31 cellular contexts compared by ENCODE assay signal in the genomic region with DNA sequence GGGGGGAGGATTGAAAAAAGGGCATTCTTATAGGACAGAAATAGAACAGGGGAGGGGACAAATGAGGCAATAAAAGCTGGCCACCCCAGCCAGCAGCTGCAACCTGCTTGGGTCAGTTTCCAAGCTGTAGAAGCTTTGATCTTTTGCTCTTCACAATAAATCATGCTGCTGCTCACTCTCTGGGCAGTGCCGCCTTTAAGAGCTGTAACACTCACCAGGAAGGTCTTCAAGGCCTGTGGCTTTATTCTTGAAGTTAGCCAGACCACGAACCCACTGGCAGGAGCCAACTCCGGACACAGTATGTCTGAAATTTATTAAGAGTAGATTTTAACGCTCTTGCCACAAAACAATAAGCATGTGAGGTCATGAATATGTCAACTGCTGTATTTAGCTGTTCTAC.
"Had no signal": no experiment of that assay in that cellular context is flagged by ENCODE, and none has a peak within 500 bp of the region (broad histone marks: within the 10 kb centered on the region; RNA-seq: fewer than 3 reads in every experiment).

No MANE protein-coding gene starts in this region.

- H3K27me3 ChIP-seq: ascending aorta, body of pancreas, esophagus muscularis mucosa, foreskin keratinocyte, gastrocnemius medialis, heart left ventricle had no signal

- H3K27ac ChIP-seq: ascending aorta, body of pancreas, esophagus muscularis mucosa, foreskin keratinocyte, heart left ventricle, WERI-Rb-1 had no signal

- H3K36me3 ChIP-seq: ascending aorta, esophagus muscularis mucosa, gastrocnemius medialis, heart left ventricle, WERI-Rb-1 had no signal

- ATAC-seq: activated CD4-positive, alpha-beta T cell treated with anti-CD3 and anti-CD28 coated beads for 36 hours; activated CD4-positive, CD25-positive, alpha-beta regulatory T cell treated with anti-CD3 and anti-CD28 coated beads, Interleukin-2, amount 50 U/mL, for 24 hours; activated naive CD4-positive, alpha-beta T cell treated with anti-CD3 and anti-CD28 coated beads, Interleukin-2, amount 50 U/mL, for 72 hours; activated T-cell treated with anti-CD3 and anti-CD28 coated beads, Interleukin-2, amount 50 U/mL, for 72 hours; body of pancreas; effector memory CD8-positive, alpha-beta T cell; foreskin keratinocyte; heart left ventricle; T-helper 17 cell had no signal

- DNase-seq: activated B cell treated with CpG ODN at 0.5 μM for 24 hours; activated CD4-positive, alpha-beta memory T cell treated with anti-CD3 and anti-CD28 coated beads, Interleukin-2, amount 10 ng/mL, durations not matched to agents 7 days and 5 days; activated CD4-positive, alpha-beta T cell treated with anti-CD3 and anti-CD28 coated beads for 36 hours; activated CD4-positive, alpha-beta T cell treated with anti-CD3 and anti-CD28 coated beads, Interleukin-2, amount 10 ng/mL, durations not matched to agents 24 days and 14 days; activated CD8-positive, alpha-beta memory T cell treated with anti-CD3 and anti-CD28 coated beads, Interleukin-2, amount 50 U/mL, for 48 hours; activated gamma-delta T cell; activated naive CD4-positive, alpha-beta T cell; activated naive CD4-positive, alpha-beta T cell treated with anti-CD3 and anti-CD28 coated beads, Interleukin-2, amount 10 ng/mL, durations not matched to agents 7 days and 5 days; activated naive CD8-positive, alpha-beta T cell treated with anti-CD3 and anti-CD28 coated beads, Interleukin-2, amount 10 ng/mL, durations not matched to agents 7 days and 5 days; activated T-cell treated with anti-CD3 and anti-CD28 coated beads for 4 hours; activated T-cell treated with anti-CD3 and anti-CD28 coated beads, Interleukin-2, amount 50 U/mL, for 24 hours; activated T-cell treated with anti-CD3 and anti-CD28 coated beads, Interleukin-2, amount 50 U/mL, for 72 hours; body of pancreas; caudate nucleus; cortex of kidney; dermis blood vessel endothelial cell; effector CD4-positive, alpha-beta T cell; effector memory CD8-positive, alpha-beta T cell; erythroblast; foreskin keratinocyte; glutamatergic neuron; heart left ventricle; T-helper 1 cell; T-helper 17 cell; T1000; WERI-Rb-1 had no signal

- H3K9me3 ChIP-seq: ascending aorta, body of pancreas, esophagus muscularis mucosa, gastrocnemius medialis, heart left ventricle had no signal

- H3K4me1 ChIP-seq: ascending aorta, body of pancreas, foreskin keratinocyte had no signal

- H3K4me3 ChIP-seq: ascending aorta, body of pancreas, esophagus muscularis mucosa, gastrocnemius medialis, heart left ventricle had no signal
